8 cellular contexts compared by ENCODE assay signal in the genomic region with DNA sequence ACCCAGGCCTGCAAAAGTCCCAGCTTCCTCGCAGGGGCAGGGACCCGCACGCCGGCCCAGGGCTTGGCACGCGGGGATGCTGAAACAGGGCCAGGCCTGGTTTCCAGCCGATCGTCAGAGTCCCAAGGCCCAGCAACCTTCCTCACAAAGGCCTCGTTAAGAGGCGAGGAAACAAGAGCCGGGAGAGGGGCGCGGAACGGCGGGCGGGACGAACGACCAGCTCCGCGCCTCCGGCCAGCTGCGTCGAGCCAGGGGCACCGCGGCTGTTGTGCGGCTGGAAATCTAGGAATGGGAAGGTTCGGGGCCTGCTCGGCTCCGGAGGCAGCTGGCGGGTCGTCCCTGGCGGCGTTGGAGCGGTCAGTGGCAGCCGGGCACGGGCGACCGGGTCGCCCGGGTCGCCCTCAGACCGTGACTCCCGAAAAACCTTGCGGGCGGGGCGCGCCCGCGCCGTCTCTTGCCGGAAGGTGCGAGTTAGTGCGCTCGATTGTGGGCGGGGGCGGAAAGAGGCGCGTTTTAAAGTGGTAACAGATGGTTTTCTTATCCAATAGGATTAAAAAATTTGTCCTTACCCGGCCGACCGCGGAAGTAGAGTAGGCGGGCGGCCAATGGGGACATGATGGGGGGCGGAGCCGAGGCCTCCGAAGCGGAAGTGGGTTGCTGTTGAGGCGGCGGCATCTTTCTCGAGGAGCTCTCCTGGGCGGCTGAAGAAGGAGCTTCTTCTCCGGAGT. TPM values are rescaled to one million over a fixed set of nuclear protein-coding genes. Genes with fewer than 3 reads are reported as not detected.
A peak's percentile ranks its signal among the peaks of the same experiment; 100 is the strongest.
DNase-seq lines count a peak whose midpoint lies in the region; ATAC-seq, FAIRE-seq and TF ChIP-seq lines count a peak whose summit lies in the region.

A gene with protein sequence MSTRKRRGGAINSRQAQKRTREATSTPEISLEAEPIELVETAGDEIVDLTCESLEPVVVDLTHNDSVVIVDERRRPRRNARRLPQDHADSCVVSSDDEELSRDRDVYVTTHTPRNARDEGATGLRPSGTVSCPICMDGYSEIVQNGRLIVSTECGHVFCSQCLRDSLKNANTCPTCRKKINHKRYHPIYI (plus strand): TSS at position 643 of the 728 bp plus-strand sequence. CDS start 21,388 bp downstream, outside the sequence.

- H2AFZ ChIP-seq in OCI-LY7 (ENCODE audit: low read length): peak within 1 kb of the TSS; percentile 72

- TF ChIP-seq CTCF in D721Med (IDR thresholded peaks at IDR 0.05; ENCODE audit: insufficient read depth, missing control alignments) (no peak), OCI-LY7 (conservative IDR thresholded peaks at IDR 0.05; ENCODE audit: low read length) (no peak)

- H3K27me3 ChIP-seq in mononuclear cell (ENCODE audit: insufficient read depth, low read length): peaks cover under 1% of the 10 kb centered on the region

- intact Hi-C loops in OCI-LY7 (cut with micrococcal nuclease; ENCODE audit: unreplicated experiment): loop anchor here (1.0 to 10.0 kb wide), 6 partner anchors 17 to 754 kb away; a partner anchor contains a TSS

- DNase-seq in D721Med (ENCODE audit: insufficient read length, low spot score): peak; percentile 99
- DNase-seq in HuH-7.5 (ENCODE audit: low spot score): peak; percentile 99
- peak; percentile 98 for DNase-seq in OCI-LY7 (ENCODE audit: low spot score)
- peak; percentile 90 for DNase-seq in activated T-cell treated with anti-CD3 and anti-CD28 coated beads for 1 hour (ENCODE audit: low read depth)
- DNase-seq in epidermal melanocyte (ENCODE audit: insufficient read length, low spot score): peak; percentile 99
- DNase-seq in stimulated activated CD8-positive, alpha-beta memory T cell treated with anti-CD3 and anti-CD28 coated beads, Interleukin-4, amount 100 ng/mL, for 1 hour (ENCODE audit: low read depth in 2 of 2, low spot score in 1 of 2): peak; percentile 84 to 92

- peaks cover 28% of the 10 kb centered on the region for H4K20me1 ChIP-seq in OCI-LY7 (ENCODE audit: insufficient read depth, low read length)

- CTCF ChIA-PET in OCI-LY7 (lab: Charles Lee; ENCODE audit: unreplicated experiment): interaction anchor here (0.6 kb wide), 1 partner anchor 27 kb away, joined by 10 read pairs; no protein-coding TSS in a partner anchor

- H3K9me3 ChIP-seq in OCI-LY7 (ENCODE audit: low read length): peaks cover 7% of the 10 kb centered on the region; the same call in 1 of the 2 replicates
- no peaks in the 10 kb centered on the region for H3K9me3 ChIP-seq in mononuclear cell (ENCODE audit: low read depth, low read length)

- no peaks in the 10 kb centered on the region for H3K9me2 ChIP-seq in OCI-LY7 (ENCODE audit: insufficient read depth, low read length)

- H3K36me3 ChIP-seq in OCI-LY7 (ENCODE audit: insufficient read depth, low read length): peaks cover 38% of the 10 kb centered on the region

- no peak for FAIRE-seq in D721Med (lab: Jason Lieb, UNC)

- peak within 1 kb of the TSS; percentile 92 for H3K4me3 ChIP-seq in OCI-LY7 (ENCODE audit: low read depth, low read length, poor library complexity, severe bottlenecking)
- H3K4me3 ChIP-seq in mononuclear cell (ENCODE audit: low read length): peak within 1 kb of the TSS; percentile 99

- ATAC-seq in GM21526 (IDR thresholded peaks at IDR 0.05; ENCODE audit: low FRiP score, unreplicated experiment): peak; percentile 71

- H3K79me2 ChIP-seq in OCI-LY7 (ENCODE audit: insufficient read depth, low read depth, low read length): peaks cover 56% of the 10 kb centered on the region

- POLR2A ChIA-PET in OCI-LY7 (lab: Charles Lee): interaction anchor here (0.6 to 2.2 kb wide), 12 partner anchors 12 to 374 kb away, joined by 3 to 11 read pairs (median 4); a partner anchor contains a TSS

- H3K27ac ChIP-seq in OCI-LY7 (ENCODE audit: low read depth, low read length, poor library complexity, severe bottlenecking): peak within 1 kb of the TSS; percentile 92

- H3K4me2 ChIP-seq in OCI-LY7 (ENCODE audit: low read length): peak within 1 kb of the TSS; percentile 92

- BruUV-seq in OCI-LY7 (replicated peaks; lab: Mats Ljungman, UMichigan): no TSS peak

- H3K4me1 ChIP-seq in OCI-LY7 (ENCODE audit: insufficient read depth, low read length, poor library complexity, severe bottlenecking) (peaks cover 24% of the 10 kb centered on the region), mononuclear cell (ENCODE audit: insufficient read depth, low read length) (peaks cover 41% of the 10 kb centered on the region)

RNA-seq across cellular contexts. Expression of the gene that starts here (rescaled TPM):
- 63.6 and 65.0 TPM in 2 replicates for total RNA-seq in OCI-LY7 (2014; rRNA removed; shearing (Covaris generic))
- total RNA-seq in OCI-LY7 (2022) (76.5 and 77.5 TPM in 2 replicates), mononuclear cell (126 TPM)

Comparison
In these comparisons a context has a peak if more than half of its experiments do, and no peak if none do; other contexts are left out.
1. Peak in every context shown above with its lines: DNase-seq, ATAC-seq, H3K4me3 ChIP-seq and H3K27ac ChIP-seq.